Comparison of ENCODE assay signal across 1 cellular context in genomic region chr1:1890506-1891348, GRCh38.
TF ChIP-seq lines count a peak whose summit lies in the region.

Gene GNB1 (minus strand): TSS chr1:1891087. CDS start chr1:1825453, 65,634 bp downstream.

TF ChIP-seq in HEK293, 187 proteins besides CTCF, POLR2A, EP300 and RAD21 (continued from another document):
- TF ChIP-seq, protein P1, sequence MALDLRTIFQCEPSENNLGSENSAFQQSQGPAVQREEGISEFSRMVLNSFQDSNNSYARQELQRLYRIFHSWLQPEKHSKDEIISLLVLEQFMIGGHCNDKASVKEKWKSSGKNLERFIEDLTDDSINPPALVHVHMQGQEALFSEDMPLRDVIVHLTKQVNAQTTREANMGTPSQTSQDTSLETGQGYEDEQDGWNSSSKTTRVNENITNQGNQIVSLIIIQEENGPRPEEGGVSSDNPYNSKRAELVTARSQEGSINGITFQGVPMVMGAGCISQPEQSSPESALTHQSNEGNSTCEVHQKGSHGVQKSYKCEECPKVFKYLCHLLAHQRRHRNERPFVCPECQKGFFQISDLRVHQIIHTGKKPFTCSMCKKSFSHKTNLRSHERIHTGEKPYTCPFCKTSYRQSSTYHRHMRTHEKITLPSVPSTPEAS (tag by site-specific recombination; IDR thresholded peaks at IDR 0.05): no peak
- TF ChIP-seq ZNF280D (tag by site-specific recombination; IDR thresholded peaks at IDR 0.05): no peak
- no peak for TF ChIP-seq GLIS2 (tag by site-specific recombination; IDR thresholded peaks at IDR 0.05)
- no peak for TF ChIP-seq SCRT1 (tag by site-specific recombination; IDR thresholded peaks at IDR 0.05; ENCODE audit: borderline replicate concordance)
- no peak for TF ChIP-seq ZNF302 (tag by site-specific recombination; IDR thresholded peaks at IDR 0.05; ENCODE audit: low read depth)
- TF ChIP-seq TSHZ1 (tag by site-specific recombination; IDR thresholded peaks at IDR 0.05; ENCODE audit: borderline replicate concordance): no peak
- no peak for TF ChIP-seq ZNF133 (tag by site-specific recombination; IDR thresholded peaks at IDR 0.05)
- no peak for TF ChIP-seq OSR2 (tag by site-specific recombination; IDR thresholded peaks at IDR 0.05)
- no peak for TF ChIP-seq ZNF76 (tag by site-specific recombination; IDR thresholded peaks at IDR 0.05; ENCODE audit: borderline replicate concordance, low read depth)
- TF ChIP-seq ZNF623 (tag by site-specific recombination; IDR thresholded peaks at IDR 0.05): no peak
- TF ChIP-seq KLF1 (tag by site-specific recombination; IDR thresholded peaks at IDR 0.05): no peak
- no peak for TF ChIP-seq ZBTB7A (tag by site-specific recombination; IDR thresholded peaks at IDR 0.05; ENCODE audit: low read depth)
- no peak for TF ChIP-seq ZBTB11 (tag by site-specific recombination; conservative IDR thresholded peaks at IDR 0.05; ENCODE audit: low read depth)
- TF ChIP-seq, protein P2, sequence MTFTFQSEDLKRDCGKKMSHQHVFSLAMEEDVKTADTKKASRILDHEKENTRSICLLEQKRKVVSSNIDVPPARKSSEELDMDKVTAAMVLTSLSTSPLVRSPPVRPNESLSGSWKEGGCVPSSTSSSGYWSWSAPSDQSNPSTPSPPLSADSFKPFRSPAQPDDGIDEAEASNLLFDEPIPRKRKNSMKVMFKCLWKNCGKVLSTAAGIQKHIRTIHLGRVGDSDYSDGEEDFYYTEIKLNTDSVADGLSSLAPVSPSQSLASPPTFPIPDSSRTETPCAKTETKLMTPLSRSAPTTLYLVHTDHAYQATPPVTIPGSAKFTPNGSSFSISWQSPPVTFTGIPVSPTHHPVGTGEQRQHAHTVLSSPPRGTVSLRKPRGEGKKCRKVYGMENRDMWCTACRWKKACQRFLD (tag by site-specific recombination; IDR thresholded peaks at IDR 0.05): no peak
- no peak for TF ChIP-seq KLF8 (tag by site-specific recombination; IDR thresholded peaks at IDR 0.05)
- TF ChIP-seq, protein P3, sequence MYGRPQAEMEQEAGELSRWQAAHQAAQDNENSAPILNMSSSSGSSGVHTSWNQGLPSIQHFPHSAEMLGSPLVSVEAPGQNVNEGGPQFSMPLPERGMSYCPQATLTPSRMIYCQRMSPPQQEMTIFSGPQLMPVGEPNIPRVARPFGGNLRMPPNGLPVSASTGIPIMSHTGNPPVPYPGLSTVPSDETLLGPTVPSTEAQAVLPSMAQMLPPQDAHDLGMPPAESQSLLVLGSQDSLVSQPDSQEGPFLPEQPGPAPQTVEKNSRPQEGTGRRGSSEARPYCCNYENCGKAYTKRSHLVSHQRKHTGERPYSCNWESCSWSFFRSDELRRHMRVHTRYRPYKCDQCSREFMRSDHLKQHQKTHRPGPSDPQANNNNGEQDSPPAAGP (tag by site-specific recombination; IDR thresholded peaks at IDR 0.05): no peak
- TF ChIP-seq ZNF549 (tag by site-specific recombination; IDR thresholded peaks at IDR 0.05): no peak
